2 cellular contexts compared by ENCODE assay signal in genomic region chr15:64947211-64947610, GRCh38.
TF ChIP-seq lines count a peak whose summit lies in the region.

No MANE protein-coding gene starts in this region.

TF ChIP-seq in GM23338, 12 proteins besides CTCF, POLR2A, EP300 and RAD21 (continued from another document):
- TF ChIP-seq REST (IDR thresholded peaks at IDR 0.05; ENCODE audit: unreplicated experiment) (no peak), NANOG (IDR thresholded peaks at IDR 0.05; ENCODE audit: borderline replicate concordance) (no peak), ZNF462 (CRISPR knock-in tag; IDR thresholded peaks at IDR 0.05) (no peak), POLR2AphosphoS5 (IDR thresholded peaks at IDR 0.05; ENCODE audit: low read depth) (no peak), EZH2 (IDR thresholded peaks at IDR 0.05; ENCODE audit: low read depth, unreplicated experiment) (no peak)
TF ChIP-seq in GM23338: peak in this region for 0.

TF ChIP-seq in WTC11, 78 proteins besides CTCF, POLR2A, EP300 and RAD21 (continued from another document):
- TF ChIP-seq CBFB (CRISPR knock-in tag; IDR thresholded peaks at IDR 0.05; ENCODE audit: low read depth): no peak
- TF ChIP-seq TCF7 (CRISPR knock-in tag; IDR thresholded peaks at IDR 0.05; ENCODE audit: low read depth): no peak
- no peak for TF ChIP-seq TEAD4 (CRISPR knock-in tag; IDR thresholded peaks at IDR 0.05)
- TF ChIP-seq TEAD1 (CRISPR knock-in tag; IDR thresholded peaks at IDR 0.05): no peak
- no peak for TF ChIP-seq NFATC4 (CRISPR knock-in tag; IDR thresholded peaks at IDR 0.05)
- no peak for TF ChIP-seq ZSCAN18 (CRISPR knock-in tag; IDR thresholded peaks at IDR 0.05)
- no peak for TF ChIP-seq MXD4 (CRISPR knock-in tag; IDR thresholded peaks at IDR 0.05; ENCODE audit: borderline replicate concordance)
